10 cellular contexts compared by ENCODE assay signal in the genomic region with DNA sequence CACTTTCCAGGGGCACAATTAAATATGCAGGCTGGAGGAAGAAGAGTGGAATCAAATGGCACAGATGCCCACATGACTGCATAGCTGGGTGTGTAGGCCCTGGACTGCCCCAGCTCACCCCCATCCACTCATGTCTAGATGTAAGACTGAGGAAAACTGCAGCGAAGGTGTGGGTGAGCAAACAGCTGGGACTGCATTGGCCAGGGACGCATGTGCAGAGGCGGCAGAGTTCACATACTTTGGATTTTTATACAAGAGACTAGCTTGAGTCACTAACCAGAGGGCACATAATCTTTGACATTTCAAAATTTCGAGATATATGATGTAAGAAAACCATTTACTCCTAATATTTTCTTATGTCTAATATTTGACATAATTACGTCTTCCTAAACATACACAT.
DNase-seq lines count a peak whose midpoint lies in the region; ATAC-seq and TF ChIP-seq lines count a peak whose summit lies in the region.
"Had no signal": no experiment of that assay in that cellular context is flagged by ENCODE, and none has a peak within 500 bp of the region (broad histone marks: within the 10 kb centered on the region; RNA-seq: fewer than 3 reads in every experiment).

No MANE protein-coding gene starts in this region.

- intact Hi-C loops in activated CD4-positive, alpha-beta T cell treated with anti-CD3 and anti-CD28 coated beads, Interleukin-2, amount 10 ng/mL, durations not matched to agents 24 days and 14 days (cut with micrococcal nuclease): no loop called here

- DNase-seq in activated CD4-positive, alpha-beta T cell treated with anti-CD3 and anti-CD28 coated beads, Interleukin-2, amount 10 ng/mL, durations not matched to agents 24 days and 14 days: no peak
- DNase-seq in activated CD4-positive, alpha-beta T cell treated with anti-CD3 and anti-CD28 coated beads, Interleukin-2, amount 10 ng/mL, durations not matched to agents 7 days and 5 days: no peak
- peak; percentile 85 for DNase-seq in astrocyte of the hippocampus (ENCODE audit: low read depth, low spot score)
- peak; percentile 94 for DNase-seq in iris pigment epithelial cell (ENCODE audit: low read depth)
- DNase-seq in upper lobe of left lung: peak in 1 of 2 donors; percentile 80
- no peak for DNase-seq in GM13977 (ENCODE audit: low spot score)
- no peak for DNase-seq in SKM-1 treated with dmso at 0.1 percent for 144 hours (lab: John Stamatoyannopoulos, UW; ENCODE audit: unreplicated experiment)
- DNase-seq: activated T-cell treated with anti-CD3 and anti-CD28 coated beads, Interleukin-2, amount 50 U/mL, for 48 hours had no signal

- no peaks in the 10 kb centered on the region for H3K9me3 ChIP-seq in upper lobe of left lung
- H3K9me3 ChIP-seq: BLaER1 treated with 17β-estradiol and CSF1 and Interleukin-3, amounts not matched to agents 10 nM and 100 nM had no signal

- TF ChIP-seq CTCF in upper lobe of left lung (IDR thresholded peaks at IDR 0.05): no peak
- TF ChIP-seq CTCF in GM13977 (IDR thresholded peaks at IDR 0.05; ENCODE audit: extremely low read depth, insufficient read depth, missing control alignments): no peak

- H3K27me3 Mint-ChIP-seq in activated CD4-positive, alpha-beta T cell treated with anti-CD3 and anti-CD28 coated beads, Interleukin-2, amount 10 ng/mL, durations not matched to agents 24 days and 14 days: peaks cover 2% of the 10 kb centered on the region
- H3K27me3 Mint-ChIP-seq in activated CD4-positive, alpha-beta T cell treated with anti-CD3 and anti-CD28 coated beads, Interleukin-2, amount 10 ng/mL, durations not matched to agents 7 days and 5 days: peaks cover 2% of the 10 kb centered on the region

- no peaks in the 10 kb centered on the region for H3K36me3 ChIP-seq in upper lobe of left lung
- H3K36me3 ChIP-seq: BLaER1 treated with 17β-estradiol and CSF1 and Interleukin-3, amounts not matched to agents 10 nM and 100 nM had no signal

- no peaks in the 10 kb centered on the region for H3K9me3 Mint-ChIP-seq in activated CD4-positive, alpha-beta T cell treated with anti-CD3 and anti-CD28 coated beads, Interleukin-2, amount 10 ng/mL, durations not matched to agents 24 days and 14 days
- H3K9me3 Mint-ChIP-seq in activated CD4-positive, alpha-beta T cell treated with anti-CD3 and anti-CD28 coated beads, Interleukin-2, amount 10 ng/mL, durations not matched to agents 7 days and 5 days: no peaks in the 10 kb centered on the region

- H3K27ac Mint-ChIP-seq in activated CD4-positive, alpha-beta T cell treated with anti-CD3 and anti-CD28 coated beads, Interleukin-2, amount 10 ng/mL, durations not matched to agents 24 days and 14 days: peak overlapping the region; percentile 52
- H3K27ac Mint-ChIP-seq in activated CD4-positive, alpha-beta T cell treated with anti-CD3 and anti-CD28 coated beads, Interleukin-2, amount 10 ng/mL, durations not matched to agents 7 days and 5 days: no peak overlapping the region

- no peaks in the 10 kb centered on the region for H3K36me3 Mint-ChIP-seq in activated CD4-positive, alpha-beta T cell treated with anti-CD3 and anti-CD28 coated beads, Interleukin-2, amount 10 ng/mL, durations not matched to agents 24 days and 14 days (ENCODE audit: low read depth)
- H3K36me3 Mint-ChIP-seq in activated CD4-positive, alpha-beta T cell treated with anti-CD3 and anti-CD28 coated beads, Interleukin-2, amount 10 ng/mL, durations not matched to agents 7 days and 5 days (ENCODE audit: low read depth): no peaks in the 10 kb centered on the region

- ATAC-seq in upper lobe of left lung (ENCODE audit: low FRiP score in 2 of 2) (peak; percentile 74 to 91), HG03175 (IDR thresholded peaks at IDR 0.05; ENCODE audit: unreplicated experiment) (no peak)

- H3K4me3 Mint-ChIP-seq in activated CD4-positive, alpha-beta T cell treated with anti-CD3 and anti-CD28 coated beads, Interleukin-2, amount 10 ng/mL, durations not matched to agents 24 days and 14 days: no peak overlapping the region
- H3K4me3 Mint-ChIP-seq in activated CD4-positive, alpha-beta T cell treated with anti-CD3 and anti-CD28 coated beads, Interleukin-2, amount 10 ng/mL, durations not matched to agents 7 days and 5 days: no peak overlapping the region

- TF ChIP-seq EP300 in upper lobe of left lung (IDR thresholded peaks at IDR 0.05): no peak

- WGBS in upper lobe of left lung, 2 donors: 55 to 79% methylated on average over 5 of the region's 5 CpGs

- POLR2A ChIA-PET in activated CD4-positive, alpha-beta T cell treated with anti-CD3 and anti-CD28 coated beads, Interleukin-2, amount 10 ng/mL, durations not matched to agents 7 days and 5 days (lab: Charles Lee): no interaction called here

- TF ChIP-seq POLR2A in upper lobe of left lung (IDR thresholded peaks at IDR 0.05): no peak

- H3K4me3 ChIP-seq in upper lobe of left lung: no peak overlapping the region
- H3K4me3 ChIP-seq: BLaER1 treated with 17β-estradiol and CSF1 and Interleukin-3, amounts not matched to agents 10 nM and 100 nM had no signal

- in situ Hi-C loops in GM13977 (cut with MboI; ENCODE audit: low pct_unique_long_range_greater_than_20kb, low sequenced_read_pairs, unreplicated experiment): no loop called here

- H3K27ac ChIP-seq in upper lobe of left lung: peak overlapping the region; percentile 51 to 66 (median 57)
- H3K27ac ChIP-seq: BLaER1 treated with 17β-estradiol and CSF1 and Interleukin-3, amounts not matched to agents 10 nM and 100 nM had no signal

- peaks cover 20% of the 10 kb centered on the region for H3K4me1 Mint-ChIP-seq in activated CD4-positive, alpha-beta T cell treated with anti-CD3 and anti-CD28 coated beads, Interleukin-2, amount 10 ng/mL, durations not matched to agents 24 days and 14 days
- peaks cover 42% of the 10 kb centered on the region for H3K4me1 Mint-ChIP-seq in activated CD4-positive, alpha-beta T cell treated with anti-CD3 and anti-CD28 coated beads, Interleukin-2, amount 10 ng/mL, durations not matched to agents 7 days and 5 days

- no peaks in the 10 kb centered on the region for H3K27me3 ChIP-seq in upper lobe of left lung
- H3K27me3 ChIP-seq: BLaER1 treated with 17β-estradiol and CSF1 and Interleukin-3, amounts not matched to agents 10 nM and 100 nM had no signal

- H3K4me1 ChIP-seq in upper lobe of left lung: peaks cover 11 to 25% (median 17%) of the 10 kb centered on the region in 4 donors

- CTCF ChIA-PET in activated CD4-positive, alpha-beta T cell treated with anti-CD3 and anti-CD28 coated beads, Interleukin-2, amount 10 ng/mL, durations not matched to agents 7 days and 5 days (lab: Charles Lee): interaction anchor here (1.7 kb wide), 1 partner anchor 26 kb away, joined by 4 read pairs; no protein-coding TSS in a partner anchor

Comparison
In these comparisons a context has a peak if more than half of its experiments do, and no peak if none do; other contexts are left out.
1. DNase-seq: peak in astrocyte of the hippocampus (single experiment) and iris pigment epithelial cell (single experiment); none in activated CD4-positive, alpha-beta T cell treated with anti-CD3 and anti-CD28 coated beads, Interleukin-2, amount 10 ng/mL, durations not matched to agents 24 days and 14 days (single experiment), activated CD4-positive, alpha-beta T cell treated with anti-CD3 and anti-CD28 coated beads, Interleukin-2, amount 10 ng/mL, durations not matched to agents 7 days and 5 days (single experiment), GM13977 (single experiment) and SKM-1 treated with dmso at 0.1 percent for 144 hours (single experiment).